Comparison of ENCODE assay signal across 8 cellular contexts in the genomic region with DNA sequence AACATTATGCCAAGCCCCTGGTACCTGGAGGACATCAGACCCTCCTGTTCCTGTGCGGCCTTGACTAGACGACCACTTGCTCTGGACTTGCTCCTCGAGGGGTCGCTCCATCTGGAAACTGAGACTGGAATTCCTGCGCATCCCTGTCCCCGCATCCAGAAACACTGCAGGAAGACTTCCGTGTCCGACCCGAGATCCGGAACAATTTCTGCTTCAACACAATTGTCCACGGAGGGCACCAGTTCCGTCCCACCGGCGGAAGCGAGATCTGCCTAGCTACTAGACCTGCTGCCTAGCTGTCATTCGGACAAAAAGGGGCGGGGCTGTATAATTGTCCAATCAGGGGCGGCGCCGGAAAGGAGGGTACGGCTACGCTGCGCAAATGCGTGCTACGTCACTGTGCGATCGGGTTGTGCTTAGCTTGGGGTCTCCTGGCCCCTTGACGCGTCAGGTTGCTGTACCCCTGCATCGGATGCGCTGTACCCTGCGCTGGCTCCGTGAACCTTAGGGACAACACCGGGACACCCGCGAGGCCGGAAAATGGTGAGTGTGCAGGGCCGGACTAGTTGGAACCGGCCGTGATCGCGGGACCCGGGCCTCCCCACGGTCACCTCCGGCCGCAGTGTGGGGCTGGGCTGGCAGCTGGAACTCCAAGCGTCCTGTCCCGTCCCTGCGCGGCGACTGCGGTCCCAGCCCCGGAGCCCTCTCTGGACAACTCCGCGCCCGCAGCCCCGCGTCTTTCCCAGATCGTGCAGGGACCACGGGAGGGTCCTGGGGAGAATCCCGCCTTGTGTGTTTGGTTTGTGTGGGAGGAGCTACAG. TPM values are rescaled to one million over a fixed set of nuclear protein-coding genes. Genes with fewer than 3 reads are reported as not detected.
DNase-seq lines count a peak whose midpoint lies in the region; ATAC-seq and TF ChIP-seq lines count a peak whose summit lies in the region.

ZNF490 (minus strand) TSS at position 274 of the 821 bp plus-strand sequence; CDS start at position 141, 133 bp downstream.
ZNF791 (plus strand) TSS at position 381 of the 821 bp plus-strand sequence; CDS start at position 541, 160 bp downstream.

- H3K79me2 ChIP-seq in H9 (ENCODE audit: insufficient read depth, low read length) = peaks cover 7% of the 10 kb centered on the region; the same call in 1 of the 2 replicates

- H3K27me3 Mint-ChIP-seq in H9 (ENCODE audit: low read depth) (no peaks in the 10 kb centered on the region), natural killer cell (ENCODE audit: low read depth in 2 of 2) (no peaks in the 10 kb centered on the region)

- no peak within 1 kb of the TSS for H3K23ac ChIP-seq in H9 (ENCODE audit: insufficient read length, low read depth, low read length)

- no peak within 1 kb of the TSS for H4K8ac ChIP-seq in H9 (replicated peaks; ENCODE audit: insufficient read length, low read depth, low read length)

- H3K27ac Mint-ChIP-seq in H9 (peak within 1 kb of the TSS; percentile 100), natural killer cell (peak within 1 kb of the TSS; percentile 98 to 99)

- peaks cover 3% of the 10 kb centered on the region in 2 experiments; a peak in 2 of 4 replicates for H3K4me1 Mint-ChIP-seq in H9
- H3K4me1 Mint-ChIP-seq in natural killer cell = peaks cover 24 to 28% of the 10 kb centered on the region in 2 donors

- peak within 1 kb of the TSS; percentile 60 for H4K91ac ChIP-seq in H9 (ENCODE audit: insufficient read length, low read depth, low read length)

- peak within 1 kb of the TSS; percentile 9 for H2AFZ ChIP-seq in H9 (ENCODE audit: low read length)

- H3K27ac ChIP-seq in H9 (ENCODE audit: insufficient read length, low read depth, low read length) = peak within 1 kb of the TSS; percentile 59

- DNase-seq in ELF-1 (ENCODE audit: low read depth, low spot score) = peak; percentile 97
- DNase-seq in H9 = peak; percentile 97
- DNase-seq in MG63 = peak; percentile 100
- peak; percentile 96 to 97 for DNase-seq in SHP77 (lab: John Stamatoyannopoulos, UW)
- DNase-seq in activated effector memory CD4-positive, alpha-beta T cell treated with Interleukin-2 at 50 U/mL for 16 hours = peak; percentile 92
- peak; percentile 98 for DNase-seq in fibroblast of pulmonary artery (ENCODE audit: low read depth)
- peak; percentile 95 for DNase-seq in natural killer cell
- peak; percentile 87 to 97 (median 93) for DNase-seq in stimulated activated naive CD4-positive, alpha-beta T cell (lab: John Stamatoyannopoulos, UW)

- H4K5ac ChIP-seq in H9 (ENCODE audit: insufficient read length, low read depth, low read length) = no peak within 1 kb of the TSS

- H3K4ac ChIP-seq in H9 (ENCODE audit: low read depth, low read length) = no peak within 1 kb of the TSS; the same call in 1 of the 2 replicates

- no peaks in the 10 kb centered on the region for H3K4me1 ChIP-seq in H9 (ENCODE audit: insufficient read depth, low read length)

- H2AK5ac ChIP-seq in H9 (ENCODE audit: insufficient read length, low read length) = no peak within 1 kb of the TSS

- H3K56ac ChIP-seq in H9 (ENCODE audit: insufficient read length, low read depth, low read length) = no peak within 1 kb of the TSS

- intact Hi-C loops in natural killer cell (cut with micrococcal nuclease) = loop anchor here (1.0 to 2.0 kb wide), 2 partner anchors 59 to 60 kb away; partner anchors contain the start of gene ZNF564

- H2BK120ac ChIP-seq in H9 (ENCODE audit: low read depth, low read length, poor library complexity, severe bottlenecking) = peak within 1 kb of the TSS; percentile 73

- peak within 1 kb of the TSS; percentile 94 for H3K18ac ChIP-seq in H9 (ENCODE audit: insufficient read length, low read depth, low read length)

- H2BK20ac ChIP-seq in H9 (ENCODE audit: low read depth, low read length, poor library complexity, severe bottlenecking) = no peak within 1 kb of the TSS

- peak within 1 kb of the TSS; percentile 99 to 100 for H3K4me3 Mint-ChIP-seq in H9
- H3K4me3 Mint-ChIP-seq in natural killer cell = peak within 1 kb of the TSS; percentile 99

- ATAC-seq in natural killer cell = peak; percentile 93 to 98 (median 95)

- H3K9me3 ChIP-seq in H9 (ENCODE audit: control insufficient read depth, low read depth, low read length) (no peaks in the 10 kb centered on the region), MG63 (no peaks in the 10 kb centered on the region; the same call in 1 of the 2 replicates)

- H3K9me3 Mint-ChIP-seq in H9 (no peaks in the 10 kb centered on the region; a peak in 1 of 5 replicates), natural killer cell (no peaks in the 10 kb centered on the region)

- peak within 1 kb of the TSS; percentile 54 for H2BK5ac ChIP-seq in H9 (ENCODE audit: insufficient read length, low read length)

- peak within 1 kb of the TSS; percentile 94 for H3K9ac ChIP-seq in H9 (ENCODE audit: extremely low read depth, insufficient read length, low read length)

- TF ChIP-seq CTCF in H9 (conservative IDR thresholded peaks at IDR 0.05) (peak; percentile 34; the same call in 2 of the 3 replicates), fibroblast of pulmonary artery (IDR thresholded peaks at IDR 0.05; ENCODE audit: low read length, missing control alignments) (no peak), natural killer cell (IDR thresholded peaks at IDR 0.05) (no peak)

- peaks cover 64% of the 10 kb centered on the region for H3K36me3 ChIP-seq in MG63

- no peak within 1 kb of the TSS for H2BK15ac ChIP-seq in H9 (ENCODE audit: low read depth, low read length)

- H3T11ph ChIP-seq in H9 (ENCODE audit: low read length) = peak within 1 kb of the TSS; percentile 29

- H3K14ac ChIP-seq in H9 (ENCODE audit: insufficient read depth, low read length) = peak within 1 kb of the TSS; percentile 87

- peaks cover 9% of the 10 kb centered on the region for H3K23me2 ChIP-seq in H9 (ENCODE audit: insufficient read length, low read depth, low read length, poor library complexity, severe bottlenecking)

- H3K27me3 ChIP-seq in H9 (ENCODE audit: insufficient read depth, low read length) (no peaks in the 10 kb centered on the region), MG63 (no peaks in the 10 kb centered on the region)

- H3K36me3 Mint-ChIP-seq in H9 (ENCODE audit: insufficient read depth in 1 of 3, low read depth in 3 of 3) (peaks cover 17 to 26% (median 24%) of the 10 kb centered on the region in 3 experiments; a peak in 6 of 7 replicates), natural killer cell (no peaks in the 10 kb centered on the region)

- no peak within 1 kb of the TSS for H2BK12ac ChIP-seq in H9 (ENCODE audit: insufficient read length, low read depth, low read length)

- WGBS in H9 (ENCODE audit: extremely low coverage, insufficient read length, low lambda C conversion rate) = no CpG with 5 or more reads among the region's 61 CpGs

- no peaks in the 10 kb centered on the region for H4K20me1 ChIP-seq in H9 (ENCODE audit: control insufficient read depth, insufficient read depth, insufficient read length)

- H3K4me3 ChIP-seq in MG63 (peak within 1 kb of the TSS; percentile 95), fibroblast of pulmonary artery (replicated peaks; ENCODE audit: low read depth, low read length) (peak within 1 kb of the TSS; percentile 100)

- H3K4me2 ChIP-seq in H9 (ENCODE audit: insufficient read depth, insufficient read length, low read length) = peak within 1 kb of the TSS; percentile 93

- H3K79me1 ChIP-seq in H9 (ENCODE audit: insufficient read depth, low read depth, low read length, poor library complexity, severe bottlenecking) = peaks cover 3% of the 10 kb centered on the region

RNA-seq across cellular contexts. Expression of gene ZNF490, which starts in this region (rescaled TPM):
- total RNA-seq in H9 (2021) (9.7 and 10.1 TPM in 2 replicates), natural killer cell (10 to 100 TPM; 12.0 to 21.4 (median 20.9) TPM)
- total RNA-seq in MG63 (2014; rRNA removed; shearing (Covaris generic); ENCODE audit: low replicate concordance) = 4.3 and 5.4 TPM in 2 replicates

RNA-seq across cellular contexts. Expression of gene ZNF791, which starts in this region (rescaled TPM):
- total RNA-seq in H9 (2021) = 20.2 and 22.8 TPM in 2 replicates
- 11.7 and 13.6 TPM in 2 replicates for total RNA-seq in MG63 (2014; rRNA removed; shearing (Covaris generic); ENCODE audit: low replicate concordance)
- total RNA-seq in natural killer cell = 10 to 100 TPM; 52.6 to 62.0 (median 56.5) TPM

Comparison
In these comparisons a context has a peak if more than half of its experiments do, and no peak if none do; other contexts are left out.
1. Peak in every context shown above with its lines: DNase-seq, ATAC-seq, H3K4me3 ChIP-seq and H3K27ac ChIP-seq.